ENCODE assay signal across 8 cellular contexts in the genomic region with DNA sequence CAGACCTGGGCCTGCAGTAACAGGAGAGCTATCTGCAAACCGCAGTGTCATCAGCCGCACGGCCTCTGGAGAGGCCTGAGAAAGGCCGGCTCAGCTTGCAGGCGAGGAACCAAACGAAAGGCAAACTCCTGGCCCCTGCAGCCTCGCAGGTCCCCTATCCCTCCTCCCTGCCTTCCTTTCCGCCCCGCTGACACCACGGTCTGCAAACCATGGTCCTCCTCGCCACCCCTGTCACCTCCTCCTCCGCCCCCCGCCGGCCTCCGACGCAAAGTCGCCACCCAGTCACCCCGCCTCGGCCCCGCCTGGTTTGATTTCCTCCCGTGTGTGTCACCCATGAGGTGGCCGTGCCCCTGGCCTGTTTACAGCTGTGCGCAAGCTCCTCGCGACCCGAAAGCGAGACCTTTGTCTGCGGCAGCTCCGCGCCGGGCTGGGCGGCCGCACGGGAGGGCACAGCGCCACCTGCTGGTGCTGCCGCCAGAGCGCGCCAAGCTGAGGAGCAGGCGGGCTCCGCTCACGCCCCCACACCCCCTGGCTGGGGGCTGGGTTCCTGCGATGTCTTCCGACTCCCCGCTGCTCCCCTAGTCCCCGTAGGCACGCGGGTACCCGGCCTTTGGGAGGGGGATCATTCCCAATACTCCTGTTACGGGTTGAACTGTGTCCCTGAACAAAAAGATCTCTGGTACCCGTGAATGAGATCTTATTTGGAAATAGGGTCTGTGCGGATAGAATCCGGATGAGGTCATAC. TPM values are rescaled to one million over a fixed set of nuclear protein-coding genes. Genes with fewer than 3 reads are reported as not detected.
DNase-seq lines count a peak whose midpoint lies in the region; ATAC-seq, FAIRE-seq and TF ChIP-seq lines count a peak whose summit lies in the region.

No MANE protein-coding gene starts in this region.

- no peaks in the 10 kb centered on the region for H3K27me3 Mint-ChIP-seq in activated CD4-positive, alpha-beta T cell treated with anti-CD3 and anti-CD28 coated beads for 36 hours
- no peaks in the 10 kb centered on the region for H3K27me3 Mint-ChIP-seq in chondrocyte (ENCODE audit: low read depth)

- intact Hi-C loops in activated CD4-positive, alpha-beta T cell treated with anti-CD3 and anti-CD28 coated beads for 36 hours (cut with DNase I, micrococcal nuclease), result loop anchor here (1.0 to 10.0 kb wide), 7 partner anchors 9 to 740 kb away; partner anchors contain the start of genes RALGDS (in 2 of the 2) and TTF1 (in 1 of the 2)

- TF ChIP-seq CTCF in chondrocyte (IDR thresholded peaks at IDR 0.05), result peak; percentile 100
- peak; percentile 87 for TF ChIP-seq CTCF in liver (IDR thresholded peaks at IDR 0.05; ENCODE audit: low read depth, low read length, missing input control)

- peaks cover 62% of the 10 kb centered on the region for H3K4me1 Mint-ChIP-seq in activated CD4-positive, alpha-beta T cell treated with anti-CD3 and anti-CD28 coated beads for 36 hours
- H3K4me1 Mint-ChIP-seq in chondrocyte (ENCODE audit: low read depth), result peaks cover 29% of the 10 kb centered on the region

- CTCF ChIA-PET in activated CD4-positive, alpha-beta T cell treated with anti-CD3 and anti-CD28 coated beads for 36 hours (lab: Charles Lee), result interaction anchor here (0.6 to 7.7 kb wide), 30 partner anchors 8 to 335 kb away, joined by 3 to 139 read pairs (median 4); partner anchors contain the start of genes GTF3C5, RALGDS and SLC2A6

- H3K4me3 ChIP-seq in liver (ENCODE audit: low read depth in 1 of 3, low read length in 3 of 3), result peak overlapping the region in 1 of 3 donors; percentile 47

- no peak; the same call in 1 of the 2 replicates for TF ChIP-seq POLR2A in GM12892 (IDR thresholded peaks at IDR 0.05; ENCODE audit: low read depth, low read length)

- no peaks in the 10 kb centered on the region for H3K27me3 ChIP-seq in liver (ENCODE audit: control insufficient read depth in 4 of 4, insufficient read depth in 4 of 4, low read length in 3 of 4)

- peak overlapping the region; percentile 48 to 78 for H3K27ac ChIP-seq in liver (ENCODE audit: low read depth in 1 of 2, low read length in 2 of 2)

- peak; percentile 88 to 97 for TF ChIP-seq RAD21 in liver (IDR thresholded peaks at IDR 0.05)

- FAIRE-seq in GM12892 (lab: Jason Lieb, UNC), result peak; percentile 100

- POLR2A ChIA-PET in activated CD4-positive, alpha-beta T cell treated with anti-CD3 and anti-CD28 coated beads for 36 hours (lab: Charles Lee), result interaction anchor here (1.0 to 1.3 kb wide), 5 partner anchors 9 to 28 kb away, joined by 4 to 6 read pairs (median 5); no protein-coding TSS in a partner anchor

- H3K36me3 ChIP-seq in liver (ENCODE audit: control insufficient read depth in 4 of 4, insufficient read depth in 3 of 4, low read depth in 1 of 4, low read length in 3 of 4), result no peaks in the 10 kb centered on the region

- peaks cover 19% of the 10 kb centered on the region for H3K36me3 Mint-ChIP-seq in activated CD4-positive, alpha-beta T cell treated with anti-CD3 and anti-CD28 coated beads for 36 hours (ENCODE audit: low read depth)
- no peaks in the 10 kb centered on the region for H3K36me3 Mint-ChIP-seq in chondrocyte (ENCODE audit: low read depth)

- peak overlapping the region; percentile 15 to 40 for H3K9ac ChIP-seq in liver (ENCODE audit: low read depth in 1 of 2, low read length in 2 of 2)

- peak; percentile 94 for DNase-seq in GM12892 (ENCODE audit: insufficient read length)
- peak; percentile 76 for DNase-seq in NCI-H2227 (lab: John Stamatoyannopoulos, UW; ENCODE audit: unreplicated experiment)
- DNase-seq in activated CD4-positive, alpha-beta T cell treated with anti-CD3 and anti-CD28 coated beads for 36 hours, result peak; percentile 94
- no peak for DNase-seq in chondrocyte (ENCODE audit: low spot score)
- peak; percentile 70 to 91 (median 83) for DNase-seq in stimulated activated CD4-positive, alpha-beta T cell treated with anti-CD3 and anti-CD28 coated beads, TNF-alpha, amount 100 ng/mL, for 1 hour (ENCODE audit: low read depth in 3 of 3, low spot score in 1 of 3)
- DNase-seq in cerebellar nuclear complex (lab: John Stamatoyannopoulos, UW), result no peak

- 7% methylated on average over 52 of the region's 52 CpGs for WGBS in liver

- peaks cover 5 to 43% (median 18%) of the 10 kb centered on the region in 4 donors for H3K4me1 ChIP-seq in liver (ENCODE audit: control insufficient read depth in 4 of 4, insufficient read depth in 4 of 4, low read length in 3 of 4)

- ATAC-seq in HG02763 (IDR thresholded peaks at IDR 0.05; ENCODE audit: unreplicated experiment), result peak; percentile 35
- peak; percentile 71 for ATAC-seq in activated CD4-positive, alpha-beta T cell treated with anti-CD3 and anti-CD28 coated beads for 36 hours

- H3K4me3 Mint-ChIP-seq in activated CD4-positive, alpha-beta T cell treated with anti-CD3 and anti-CD28 coated beads for 36 hours, result peak overlapping the region; percentile 57
- peak overlapping the region; percentile 66 for H3K4me3 Mint-ChIP-seq in chondrocyte (ENCODE audit: unreplicated experiment)

- no peaks in the 10 kb centered on the region for H3K9me3 ChIP-seq in liver (ENCODE audit: control insufficient read depth in 4 of 4, low read length in 3 of 4)

- no peaks in the 10 kb centered on the region for H3K9me3 Mint-ChIP-seq in activated CD4-positive, alpha-beta T cell treated with anti-CD3 and anti-CD28 coated beads for 36 hours (ENCODE audit: low read depth)
- no peaks in the 10 kb centered on the region for H3K9me3 Mint-ChIP-seq in chondrocyte (ENCODE audit: low read depth)

- H3K27ac Mint-ChIP-seq in activated CD4-positive, alpha-beta T cell treated with anti-CD3 and anti-CD28 coated beads for 36 hours, result peak overlapping the region; percentile 82
- H3K27ac Mint-ChIP-seq in chondrocyte (ENCODE audit: unreplicated experiment), result no peak overlapping the region

TF ChIP-seq in liver, 16 proteins besides CTCF, POLR2A, EP300 and RAD21:
- TF ChIP-seq RXRA (IDR thresholded peaks at IDR 0.05) (peak in 1 of 2 donors; percentile 44), FOXA1 (IDR thresholded peaks at IDR 0.05) (no peak), NR2F2 (IDR thresholded peaks at IDR 0.05) (peak; percentile 72), SP1 (IDR thresholded peaks at IDR 0.05) (peak; percentile 49)
- TF ChIP-seq, protein P1, sequence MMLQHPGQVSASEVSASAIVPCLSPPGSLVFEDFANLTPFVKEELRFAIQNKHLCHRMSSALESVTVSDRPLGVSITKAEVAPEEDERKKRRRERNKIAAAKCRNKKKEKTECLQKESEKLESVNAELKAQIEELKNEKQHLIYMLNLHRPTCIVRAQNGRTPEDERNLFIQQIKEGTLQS (IDR thresholded peaks at IDR 0.05), result no peak

RNA-seq across cellular contexts. Expression of gene GBGT1, which starts 19.4 kb away (rescaled TPM):
- polyA plus RNA-seq in GM12892 (2012; ENCODE audit: missing spikeins), result 3.5 TPM
- total RNA-seq in activated CD4-positive, alpha-beta T cell treated with anti-CD3 and anti-CD28 coated beads for 36 hours, result 1 to 10 TPM; 3.8 to 4.8 TPM
- total RNA-seq in chondrocyte (2.1 to 8.1 TPM (median 5.8 TPM) in 3 replicates), liver (10 to 100 TPM in 1 of 2 donors, 1 to 10 TPM in 1; 3.4 to 25.7 TPM)
- 1 to 10 TPM in 1 of 2 donors, under 1 TPM in 1; 0.33 to 1.2 TPM for polyA plus RNA-seq in liver

RNA-seq across cellular contexts. Expression of gene RALGDS, which starts 23.3 kb away (rescaled TPM):
- polyA plus RNA-seq in GM12892 (2012; ENCODE audit: missing spikeins), result 24.6 TPM
- 10 to 100 TPM; 65.1 to 78.6 TPM for total RNA-seq in activated CD4-positive, alpha-beta T cell treated with anti-CD3 and anti-CD28 coated beads for 36 hours
- total RNA-seq in chondrocyte (16.1 to 19.0 TPM (median 17.5 TPM) in 3 replicates), liver (10 to 100 TPM in 1 of 2 donors, 1 to 10 TPM in 1; 9.5 to 19.0 TPM)
- polyA plus RNA-seq in liver, result 1 to 10 TPM; 1.3 to 5.0 TPM

Comparison
In these comparisons a context has a peak if more than half of its experiments do, and no peak if none do; other contexts are left out.
1. DNase-seq: peak in GM12892 (single experiment), NCI-H2227 (single experiment), activated CD4-positive, alpha-beta T cell treated with anti-CD3 and anti-CD28 coated beads for 36 hours (single experiment) and stimulated activated CD4-positive, alpha-beta T cell treated with anti-CD3 and anti-CD28 coated beads, TNF-alpha, amount 100 ng/mL, for 1 hour (3 of 3); none in chondrocyte (single experiment) and cerebellar nuclear complex (0 of 2).